4 cellular contexts compared by ENCODE assay signal in genomic region chr17:39278246-39278645, GRCh38. TPM values are rescaled to one million over a fixed set of nuclear protein-coding genes. Genes with fewer than 3 reads are reported as not detected.
"Had no signal": no experiment of that assay in that cellular context is flagged by ENCODE, and none has a peak within 500 bp of the region (broad histone marks: within the 10 kb centered on the region; RNA-seq: fewer than 3 reads in every experiment).

No MANE protein-coding gene starts in this region.

RNA-seq across cellular contexts. Expression of gene STAC2, which starts 52.5 kb away (rescaled TPM):
- total RNA-seq: HepG2, HFFc6, HT1080, K562 had no signal
- polyA plus RNA-seq: HepG2, K562 had no signal
